ENCODE assay signal across 10 cellular contexts in genomic region chr4:38488891-38489861, GRCh38.
DNase-seq lines count a peak whose midpoint lies in the region; ATAC-seq, FAIRE-seq and TF ChIP-seq lines count a peak whose summit lies in the region.
"Had no signal": no experiment of that assay in that cellular context is flagged by ENCODE, and none has a peak within 500 bp of the region (broad histone marks: within the 10 kb centered on the region; RNA-seq: fewer than 3 reads in every experiment).

No MANE protein-coding gene starts in this region.

- H3K27me3 ChIP-seq in HepG2 (ENCODE audit: control insufficient read depth in 1 of 2, insufficient read depth in 2 of 2, low read length in 2 of 2) (no peaks in the 10 kb centered on the region), right lobe of liver (no peaks in the 10 kb centered on the region), mesenchymal stem cell (ENCODE audit: control insufficient read depth in 1 of 2, insufficient read depth in 1 of 2, low read length in 2 of 2) (no peaks in the 10 kb centered on the region)

- no peak overlapping the region for H3K4me3 ChIP-seq in HepG2 (replicated peaks in 1 of 3; ENCODE audit: insufficient read depth in 1 of 3, low read depth in 2 of 3, low read length in 3 of 3)
- no peak overlapping the region for H3K4me3 ChIP-seq in right lobe of liver
- no peak overlapping the region for H3K4me3 ChIP-seq in mesenchymal stem cell (ENCODE audit: insufficient read depth in 1 of 2, low read depth in 1 of 2, low read length in 2 of 2)

- no peak overlapping the region for H4K91ac ChIP-seq in mesenchymal stem cell (ENCODE audit: low read length)

- FAIRE-seq in HepG2 (lab: Jason Lieb, UNC), result no peak
- FAIRE-seq: GM18507 had no signal

- H2AFZ ChIP-seq in HepG2 (ENCODE audit: low read length) (no peak overlapping the region), mesenchymal stem cell (ENCODE audit: low read depth, low read length) (peak overlapping the region; percentile 58)

- H3K4me1 Mint-ChIP-seq in CD14-positive monocyte, result no peaks in the 10 kb centered on the region

- in situ Hi-C loops in HepG2 (cut with HindIII; ENCODE audit: extremely low pct_ligation_motif_present, low pct_unique_long_range_greater_than_20kb), result no loop called here

- CTCF ChIA-PET in HepG2 (lab: Yijun Ruan, JAX; ENCODE audit: low intra/inter-chr PET ratio, low total read pairs), result no interaction called here

- H3K36me3 Mint-ChIP-seq in CD14-positive monocyte, result no peaks in the 10 kb centered on the region

- no peaks in the 10 kb centered on the region for H3K79me1 ChIP-seq in mesenchymal stem cell (replicated peaks; ENCODE audit: low read length, poor library complexity, severe bottlenecking)

- H3K36me3 ChIP-seq in HepG2 (replicated peaks in 1 of 2; ENCODE audit: control insufficient read depth in 1 of 2, insufficient read depth in 2 of 2, low read length in 2 of 2) (no peaks in the 10 kb centered on the region), right lobe of liver (no peaks in the 10 kb centered on the region), mesenchymal stem cell (ENCODE audit: control insufficient read depth in 1 of 2, insufficient read depth in 2 of 2, low read depth in 1 of 2, low read length in 2 of 2) (no peaks in the 10 kb centered on the region)

- H3K27ac ChIP-seq in HepG2 (ENCODE audit: extremely low read length, insufficient read depth, low read length) (peak overlapping the region; percentile 70), right lobe of liver (no peak overlapping the region), mesenchymal stem cell (ENCODE audit: low read length, poor library complexity, severe bottlenecking) (no peak overlapping the region)
- H3K27ac ChIP-seq: C4-2B had no signal

- no peaks in the 10 kb centered on the region for H4K20me1 ChIP-seq in HepG2 (ENCODE audit: insufficient read depth, low read length)

- H3K4me1 ChIP-seq in HepG2 (ENCODE audit: insufficient read depth, low read length), result peaks cover 56% of the 10 kb centered on the region
- H3K4me1 ChIP-seq in right lobe of liver, result peaks cover 0 to 22% (median 11%) of the 10 kb centered on the region in 4 donors
- H3K4me1 ChIP-seq in mesenchymal stem cell (ENCODE audit: control insufficient read depth, insufficient read depth, low read depth, low read length), result peaks cover 4% of the 10 kb centered on the region

- no peak overlapping the region for H2BK15ac ChIP-seq in mesenchymal stem cell (ENCODE audit: low read depth, poor library complexity, severe bottlenecking)

- TF ChIP-seq RAD21 in HepG2 (CRISPR knock-in tag; IDR thresholded peaks at IDR 0.05), result no peak

- TF ChIP-seq CTCF in HepG2 (CRISPR knock-in tag; IDR thresholded peaks at IDR 0.05), result no peak
- TF ChIP-seq CTCF in right lobe of liver (IDR thresholded peaks at IDR 0.05), result no peak
- no peak for TF ChIP-seq CTCF in CD14-positive monocyte (IDR thresholded peaks at IDR 0.05)

- H3K4me3 Mint-ChIP-seq in CD14-positive monocyte, result no peak overlapping the region

- POLR2A ChIA-PET in HepG2 (lab: Yijun Ruan, JAX), result no interaction called here

- no peak for TF ChIP-seq EP300 in HepG2 (IDR thresholded peaks at IDR 0.05; ENCODE audit: low read depth in 2 of 2, low read length in 2 of 2)
- no peak for TF ChIP-seq EP300 in HepG2 (CRISPR knock-in tag; IDR thresholded peaks at IDR 0.05; ENCODE audit: borderline replicate concordance)

- 88% methylated on average over 10 of the region's 10 CpGs for WGBS in HepG2 (ENCODE audit: low lambda C conversion rate)
- 67% methylated on average over 6 of the region's 10 CpGs for WGBS in right lobe of liver (ENCODE audit: insufficient coverage, low coverage, low lambda C conversion rate, missing lambda C conversion rate)
- 30% methylated on average over 6 of the region's 10 CpGs for WGBS in mesenchymal stem cell

- intact Hi-C loops in HepG2 (cut with micrococcal nuclease; ENCODE audit: unreplicated experiment), result no loop called here
- intact Hi-C loops in right lobe of liver (cut with DNase I), result no loop called here
- intact Hi-C loops in CD14-positive monocyte (cut with micrococcal nuclease), result no loop called here

- H3K9me3 Mint-ChIP-seq in CD14-positive monocyte, result no peaks in the 10 kb centered on the region

- H3K4me2 ChIP-seq in HepG2 (ENCODE audit: low read depth, low read length), result no peak overlapping the region
- H3K4me2 ChIP-seq in mesenchymal stem cell (ENCODE audit: low read length, poor library complexity, severe bottlenecking), result no peak overlapping the region

- H3K9me3 ChIP-seq in HepG2 (ENCODE audit: low read length) (no peaks in the 10 kb centered on the region), right lobe of liver (no peaks in the 10 kb centered on the region), mesenchymal stem cell (ENCODE audit: control insufficient read depth, low read length) (no peaks in the 10 kb centered on the region)

- H3K9ac ChIP-seq in HepG2 (ENCODE audit: insufficient read depth, low read depth, low read length) (no peak overlapping the region), mesenchymal stem cell (ENCODE audit: low read length) (no peak overlapping the region)

- no peak for TF ChIP-seq POLR2A in HepG2 (IDR thresholded peaks at IDR 0.05; ENCODE audit: insufficient read depth in 1 of 2, low read depth in 2 of 2, low read length in 2 of 2)
- TF ChIP-seq POLR2A in right lobe of liver (IDR thresholded peaks at IDR 0.05), result no peak

- ATAC-seq in HepG2, result no peak
- ATAC-seq in right lobe of liver, result no peak
- ATAC-seq in GM18858 (IDR thresholded peaks at IDR 0.05; ENCODE audit: unreplicated experiment), result no peak
- no peak for ATAC-seq in GM21825 (IDR thresholded peaks at IDR 0.05; ENCODE audit: unreplicated experiment)

- H2AK5ac ChIP-seq in mesenchymal stem cell (ENCODE audit: low read length, severe bottlenecking), result no peak overlapping the region

- no peak overlapping the region for H3K23ac ChIP-seq in mesenchymal stem cell (ENCODE audit: low read length in 2 of 2)

- peak overlapping the region; percentile 21 for H2BK120ac ChIP-seq in mesenchymal stem cell (ENCODE audit: low read depth, low read length)

- H2BK5ac ChIP-seq in mesenchymal stem cell (ENCODE audit: low read depth, low read length, poor library complexity, severe bottlenecking), result no peak overlapping the region

- H4K8ac ChIP-seq in mesenchymal stem cell (ENCODE audit: low read length), result peak overlapping the region; percentile 93

- H3K18ac ChIP-seq in mesenchymal stem cell (ENCODE audit: low read depth in 1 of 2, low read length in 2 of 2), result peak overlapping the region; percentile 26 to 82

- peak overlapping the region in 2 of 7 donors; percentile 7 to 14 for H3K27ac Mint-ChIP-seq in CD14-positive monocyte

- BruUV-seq in HepG2 (replicated peaks; lab: Mats Ljungman, UMichigan), result no TSS peak

- peak overlapping the region; percentile 43 to 66 for H3K4ac ChIP-seq in mesenchymal stem cell (ENCODE audit: low read depth in 1 of 2, low read length in 2 of 2)

- H3K27me3 Mint-ChIP-seq in CD14-positive monocyte (ENCODE audit: low read depth in 3 of 3), result peaks cover 2 to 4% (median 3%) of the 10 kb centered on the region in 3 donors

- H3K79me2 ChIP-seq in HepG2 (ENCODE audit: insufficient read depth, low read length), result no peaks in the 10 kb centered on the region

- DNase-seq in HepG2 (ENCODE audit: low spot score) (no peak), right lobe of liver (no peak), dedifferentiated amniotic fluid mesenchymal stem cell (ENCODE audit: extremely low spot score) (peak; percentile 53), mesenchymal stem cell (peak; percentile 33), H4 (ENCODE audit: low spot score) (no peak), CD14-positive monocyte (ENCODE audit: low spot score) (no peak)

- peak overlapping the region; percentile 42 to 64 for H2BK12ac ChIP-seq in mesenchymal stem cell (ENCODE audit: low read length in 2 of 2)

- peak overlapping the region in 1 of 2 experiments; percentile 58 for H3K14ac ChIP-seq in mesenchymal stem cell (ENCODE audit: low read length in 2 of 2)

TF ChIP-seq in HepG2, 621 proteins besides CTCF, POLR2A, EP300 and RAD21:
- 0 out of 2 replicates have a peak, but pooled peaks have one; percentile 25 for TF ChIP-seq ELF4 (CRISPR knock-in tag; IDR thresholded peaks at IDR 0.05; ENCODE audit: borderline replicate concordance)
- TF ChIP-seq TFAP4 (IDR thresholded peaks at IDR 0.05; ENCODE audit: borderline replicate concordance, low read depth), result peak; percentile 32; the same call in 1 of the 2 replicates
- no peak for TF ChIP-seq HNRNPUL1 (IDR thresholded peaks at IDR 0.05; ENCODE audit: low read depth, low read length)
- no peak for TF ChIP-seq TEAD2 (CRISPR knock-in tag; IDR thresholded peaks at IDR 0.05)
- peak; percentile 31 for TF ChIP-seq ZNF18 (CRISPR knock-in tag; IDR thresholded peaks at IDR 0.05; ENCODE audit: insufficient replicate concordance)

Comparison
In these comparisons a context has a peak if more than half of its experiments do, and no peak if none do; other contexts are left out.
1. DNase-seq: peak in dedifferentiated amniotic fluid mesenchymal stem cell (single experiment) and mesenchymal stem cell (single experiment); none in HepG2 (single experiment), right lobe of liver (0 of 3), H4 (single experiment) and CD14-positive monocyte (single experiment).